ENCODE assay signal across 27 cellular contexts in the genomic region with DNA sequence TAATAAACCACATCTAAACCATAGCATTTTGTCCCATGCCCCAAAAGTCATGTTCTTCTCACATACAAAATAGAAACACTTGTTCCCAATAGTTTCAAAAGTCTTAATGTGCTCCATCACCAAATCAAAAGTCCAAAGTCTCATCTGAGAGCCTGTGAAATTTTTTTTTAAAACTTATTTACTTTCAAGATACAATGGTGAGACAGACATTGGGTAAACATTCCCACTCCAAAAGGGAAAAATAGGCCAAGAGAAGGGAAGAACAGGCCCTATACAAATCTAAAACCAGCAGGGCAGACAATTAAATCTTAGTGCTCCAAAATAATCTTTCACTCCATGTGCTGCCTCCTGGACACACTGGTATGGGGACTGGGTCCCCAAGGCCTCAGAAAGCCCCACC.
"Had no signal": no experiment of that assay in that cellular context is flagged by ENCODE, and none has a peak within 500 bp of the region (broad histone marks: within the 10 kb centered on the region; RNA-seq: fewer than 3 reads in every experiment).

No MANE protein-coding gene starts in this region.

- H3K4me3 Mint-ChIP-seq: activated CD8-positive, alpha-beta T cell treated with anti-CD3 and anti-CD28 coated beads, Interleukin-2, amount 10 ng/mL, durations not matched to agents 7 days and 5 days; activated naive CD4-positive, alpha-beta T cell treated with anti-CD3 and anti-CD28 coated beads, Interleukin-2, amount 50 U/mL, for 24 hours; activated T-cell treated with anti-CD3 and anti-CD28 coated beads, Interleukin-2, amount 50 U/mL, for 24 hours; activated T-helper 1 cell treated with anti-CD3 and anti-CD28 coated beads, Interleukin-12 subunit alpha, Interleukin-12 subunit beta, Interleukin-2, Interleukin-4 antibody, amounts not matched to agents 30 ng/mL and 10 ng/mL and 1 ng/mL, durations not matched to agents 14 hours and 24 hours and 36 hours; T-helper 2 cell treated with Interferon-gamma antibody and Interleukin-4, amounts not matched to agents 5 μg/mL and 100 μg/mL, for 36 hours had no signal

- H3K27me3 ChIP-seq: MG63, SJSA1 had no signal

- H3K27me3 Mint-ChIP-seq: activated naive CD4-positive, alpha-beta T cell treated with anti-CD3 and anti-CD28 coated beads, Interleukin-2, amount 50 U/mL, for 24 hours; activated T-cell treated with anti-CD3 and anti-CD28 coated beads, Interleukin-2, amount 50 U/mL, for 24 hours had no signal

- H3K27ac ChIP-seq: SJSA1 had no signal

- ATAC-seq: activated CD8-positive, alpha-beta T cell treated with anti-CD3 and anti-CD28 coated beads, Interleukin-2, amount 10 ng/mL, durations not matched to agents 7 days and 5 days; PC-3; SK-N-SH treated with all-trans-retinoic acid at 6 μM for 48 hours had no signal

- DNase-seq: activated CD4-positive, alpha-beta T cell treated with anti-CD3 and anti-CD28 coated beads for 48 hours; activated CD4-positive, alpha-beta T cell treated with anti-CD3 and anti-CD28 coated beads, Interleukin-2, amount 50 U/mL, for 4 hours; activated CD4-positive, CD25-positive, alpha-beta regulatory T cell treated with anti-CD3 and anti-CD28 coated beads, Interleukin-2, amount 50 U/mL, for 72 hours; activated CD8-positive, alpha-beta memory T cell treated with anti-CD3 and anti-CD28 coated beads, Interleukin-2, amount 50 U/mL, for 48 hours; activated CD8-positive, alpha-beta T cell treated with anti-CD3 and anti-CD28 coated beads, Interleukin-2, amount 10 ng/mL, durations not matched to agents 7 days and 5 days; activated effector memory CD4-positive, alpha-beta T cell treated with Interleukin-2 at 50 U/mL for 16 hours; activated naive CD4-positive, alpha-beta T cell; activated T-cell treated with anti-CD3 and anti-CD28 coated beads, Interleukin-2, amount 50 U/mL, for 24 hours; central memory CD4-positive, alpha-beta T cell; MV-4-11; NCI-H1092 treated with DMSO at 0.1 percent for 48 hours; NCI-H1436; NCI-H1694 treated with DMSO at 0.1 percent for 48 hours; NCI-H2029 treated with DMSO at 0.1 percent for 48 hours; NCI-H345; NCI-H510A treated with DMSO at 0.1 percent for 48 hours; SHP77; SW 1271 had no signal

- H3K4me3 ChIP-seq: MG63, SJSA1 had no signal

- H3K9me3 ChIP-seq: SJSA1 had no signal

- FAIRE-seq: bronchial epithelial cell, RCC 7860 had no signal

- H3K36me3 ChIP-seq: MG63, SJSA1 had no signal

- H3K27ac Mint-ChIP-seq: activated CD8-positive, alpha-beta T cell treated with anti-CD3 and anti-CD28 coated beads, Interleukin-2, amount 10 ng/mL, durations not matched to agents 7 days and 5 days; activated naive CD4-positive, alpha-beta T cell treated with anti-CD3 and anti-CD28 coated beads, Interleukin-2, amount 50 U/mL, for 24 hours; activated T-cell treated with anti-CD3 and anti-CD28 coated beads, Interleukin-2, amount 50 U/mL, for 24 hours; activated T-helper 1 cell treated with anti-CD3 and anti-CD28 coated beads, Interleukin-12 subunit alpha, Interleukin-12 subunit beta, Interleukin-2, Interleukin-4 antibody, amounts not matched to agents 30 ng/mL and 10 ng/mL and 1 ng/mL, durations not matched to agents 14 hours and 24 hours and 36 hours; T-helper 2 cell treated with Interferon-gamma antibody and Interleukin-4, amounts not matched to agents 5 μg/mL and 100 μg/mL, for 36 hours had no signal

- H3K4me1 ChIP-seq: SJSA1 had no signal
